Comparison of ENCODE assay signal across 8 cellular contexts in the genomic region with DNA sequence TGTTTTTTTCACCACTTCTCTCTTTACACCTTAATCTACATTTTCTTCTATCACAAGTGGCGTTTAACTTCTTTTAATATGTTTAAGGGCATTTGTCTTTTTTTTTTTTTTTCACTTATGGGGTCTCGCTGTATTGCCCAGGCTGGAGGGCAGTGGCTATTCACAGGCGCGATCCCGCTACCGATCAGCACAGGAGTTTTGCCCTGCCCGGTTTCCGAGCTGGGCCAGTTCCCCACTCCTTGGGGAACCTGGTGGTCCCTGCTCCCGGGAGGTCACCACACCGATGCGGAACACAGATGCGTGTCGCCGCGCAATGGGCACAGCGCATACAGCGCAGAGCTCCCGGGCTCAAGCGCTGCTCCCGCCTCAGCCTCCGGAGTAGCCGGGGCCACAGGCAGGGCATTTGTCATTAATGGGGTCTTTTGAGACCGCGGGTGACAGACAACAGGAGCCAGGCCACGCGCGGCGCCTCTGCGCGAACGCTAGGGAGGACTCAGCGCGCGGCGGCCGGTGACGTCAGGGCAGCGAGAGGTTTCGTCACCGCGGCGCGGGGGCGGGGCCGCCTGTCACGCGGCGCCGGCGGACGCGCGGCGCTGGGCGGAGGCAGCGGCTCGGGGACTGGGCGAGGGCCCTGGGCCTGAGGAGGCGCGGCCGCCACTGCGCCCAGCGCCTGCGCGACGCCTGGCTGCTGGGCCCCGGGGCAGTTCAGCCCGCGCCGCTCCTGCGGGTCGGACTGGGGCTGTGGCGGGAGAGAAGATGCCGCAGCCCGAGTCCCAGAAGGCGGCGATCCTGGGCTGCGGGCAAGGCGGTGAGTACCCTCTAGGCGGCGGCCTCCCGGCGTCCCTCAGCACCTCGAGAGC. TPM values are rescaled to one million over a fixed set of nuclear protein-coding genes. Genes with fewer than 3 reads are reported as not detected.
DNase-seq lines count a peak whose midpoint lies in the region; ATAC-seq lines count a peak whose summit lies in the region.

A gene (plus strand): TSS at position 598 of the 860 bp plus-strand sequence. CDS start 68,554 bp downstream, outside the sequence.

- H3K36me3 Mint-ChIP-seq in memory B cell, result peaks cover 6% of the 10 kb centered on the region

- H3K27ac Mint-ChIP-seq in memory B cell, result peak within 1 kb of the TSS; percentile 96

- DNase-seq in C1 segment of cervical spinal cord (lab: John Stamatoyannopoulos, UW), result peak in 13 of 14 donors; percentile 23 to 85 (median 66)
- DNase-seq in GM19238 (ENCODE audit: insufficient read length, low spot score), result peak; percentile 81
- peak; percentile 86 for DNase-seq in NCI-H774 (lab: John Stamatoyannopoulos, UW)
- peak; percentile 81 for DNase-seq in effector CD8-positive, alpha-beta T cell (lab: John Stamatoyannopoulos, UW)
- peak; percentile 89 to 92 for DNase-seq in memory B cell (ENCODE audit: low spot score in 2 of 2)
- peak; percentile 78 for DNase-seq in stimulated activated CD8-positive, alpha-beta memory T cell treated with anti-CD3 and anti-CD28 coated beads, Interleukin-12 subunit alpha, Interleukin-12 subunit beta, amount 100 ng/mL, for 1 hour (ENCODE audit: low read depth)

- POLR2A ChIA-PET in activated CD8-positive, alpha-beta memory T cell treated with anti-CD3 and anti-CD28 coated beads for 36 hours (lab: Charles Lee), result no interaction called here

- CTCF ChIA-PET in activated CD8-positive, alpha-beta memory T cell treated with anti-CD3 and anti-CD28 coated beads for 36 hours (lab: Charles Lee), result interaction anchor here (0.7 kb wide), 1 partner anchor 193 kb away, joined by 3 read pairs; no protein-coding TSS in a partner anchor

- no peaks in the 10 kb centered on the region for H3K9me3 Mint-ChIP-seq in memory B cell

- ATAC-seq in HG03439 (IDR thresholded peaks at IDR 0.05; ENCODE audit: unreplicated experiment) (peak; percentile 97), memory B cell (ENCODE audit: low read depth) (peak; percentile 89)

- no peaks in the 10 kb centered on the region for H3K27me3 Mint-ChIP-seq in memory B cell

- peak within 1 kb of the TSS; percentile 87 for H3K4me3 Mint-ChIP-seq in memory B cell

- H3K4me1 Mint-ChIP-seq in memory B cell, result peaks cover 19% of the 10 kb centered on the region

RNA-seq across cellular contexts. Expression of the gene that starts here (rescaled TPM):
- total RNA-seq in activated CD8-positive, alpha-beta memory T cell treated with anti-CD3 and anti-CD28 coated beads for 36 hours, result 10 to 100 TPM; 18.0 to 21.8 TPM

Comparison
In these comparisons a context has a peak if more than half of its experiments do, and no peak if none do; other contexts are left out.
1. Peak in every context shown above with its lines: DNase-seq and ATAC-seq.